In the genomic region with DNA sequence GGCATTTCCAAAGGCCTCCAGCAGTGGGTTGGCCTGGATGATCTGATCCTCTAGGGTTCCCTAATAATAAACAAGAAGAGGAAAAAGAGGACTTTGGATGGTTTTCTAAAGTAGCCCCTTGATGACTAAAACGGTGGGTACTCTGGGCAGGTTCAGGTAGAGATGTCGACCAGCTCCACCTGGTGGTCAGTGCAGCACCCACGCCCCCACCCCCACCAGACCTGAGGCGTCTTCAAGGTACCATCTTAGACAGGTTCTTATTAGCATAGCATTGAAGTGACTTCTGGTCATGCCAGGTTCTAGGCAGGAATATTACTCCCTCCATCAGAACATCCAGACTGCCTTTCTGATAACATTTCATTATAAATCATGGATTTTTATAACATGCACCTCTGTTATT, we compare ENCODE assay signal across 10 cellular contexts. TPM values are rescaled to one million over a fixed set of nuclear protein-coding genes. Genes with fewer than 3 reads are reported as not detected.
A peak's percentile ranks its signal among the peaks of the same experiment; 100 is the strongest.
DNase-seq lines count a peak whose midpoint lies in the region; ATAC-seq and TF ChIP-seq lines count a peak whose summit lies in the region.
"Had no signal": no experiment of that assay in that cellular context is flagged by ENCODE, and none has a peak within 500 bp of the region (broad histone marks: within the 10 kb centered on the region; RNA-seq: fewer than 3 reads in every experiment).

No MANE protein-coding gene starts in this region.

- no peak overlapping the region for H3K27ac Mint-ChIP-seq in activated CD4-positive, alpha-beta T cell treated with anti-CD3 and anti-CD28 coated beads for 36 hours
- no peak overlapping the region for H3K27ac Mint-ChIP-seq in endodermal cell
- H3K27ac Mint-ChIP-seq: CD4-positive, CD25-positive, alpha-beta regulatory T cell had no signal

- no peak overlapping the region for H3K4me2 ChIP-seq in MM.1S (ENCODE audit: low read depth, low read length)

- no peaks in the 10 kb centered on the region for H4K20me1 ChIP-seq in MM.1S (ENCODE audit: insufficient read depth, low read length)

- no peaks in the 10 kb centered on the region for H3K36me3 ChIP-seq in MM.1S (replicated peaks; ENCODE audit: insufficient read depth, low read length)
- H3K36me3 ChIP-seq in endodermal cell (ENCODE audit: control insufficient read depth, insufficient read depth, low read length), result no peaks in the 10 kb centered on the region

- H3K27me3 ChIP-seq in MM.1S (replicated peaks; ENCODE audit: insufficient read depth, low read length), result no peaks in the 10 kb centered on the region
- no peaks in the 10 kb centered on the region for H3K27me3 ChIP-seq in endodermal cell (ENCODE audit: control insufficient read depth, insufficient read depth, low read length, poor library complexity, severe bottlenecking)

- POLR2A ChIA-PET in activated CD4-positive, alpha-beta T cell treated with anti-CD3 and anti-CD28 coated beads for 36 hours (lab: Charles Lee), result no interaction called here

- no peak overlapping the region for H3K4me3 ChIP-seq in MM.1S (ENCODE audit: low read length)
- no peak overlapping the region for H3K4me3 ChIP-seq in endodermal cell (ENCODE audit: low read length)

- H3K4me1 Mint-ChIP-seq in activated CD4-positive, alpha-beta T cell treated with anti-CD3 and anti-CD28 coated beads for 36 hours, result no peaks in the 10 kb centered on the region
- no peaks in the 10 kb centered on the region for H3K4me1 Mint-ChIP-seq in endodermal cell
- H3K4me1 Mint-ChIP-seq: CD4-positive, CD25-positive, alpha-beta regulatory T cell had no signal

- intact Hi-C loops in activated CD4-positive, alpha-beta T cell treated with anti-CD3 and anti-CD28 coated beads for 36 hours (cut with DNase I, micrococcal nuclease), result loop anchor here in 1 of 2 experiments (2.0 kb wide), 1 partner anchor 393 kb away; no protein-coding TSS in a partner anchor

- H3K27ac ChIP-seq in MM.1S (ENCODE audit: low read length) (no peak overlapping the region), endodermal cell (ENCODE audit: low read depth, low read length) (no peak overlapping the region)

- H3K9me3 ChIP-seq in MM.1S (replicated peaks; ENCODE audit: insufficient read depth, low read length), result no peaks in the 10 kb centered on the region
- no peaks in the 10 kb centered on the region for H3K9me3 ChIP-seq in endodermal cell (ENCODE audit: control insufficient read depth, low read length)

- 25 to 60% methylated on average over 1 to 4 of the region's 4 CpGs for WGBS in endodermal cell (ENCODE audit: insufficient coverage in 1 of 2, insufficient read length in 1 of 2), 2 experiments

- no peak overlapping the region for H3K4me3 Mint-ChIP-seq in activated CD4-positive, alpha-beta T cell treated with anti-CD3 and anti-CD28 coated beads for 36 hours
- no peak overlapping the region for H3K4me3 Mint-ChIP-seq in endodermal cell
- H3K4me3 Mint-ChIP-seq: CD4-positive, CD25-positive, alpha-beta regulatory T cell had no signal

- H3F3A ChIP-seq in MM.1S (ENCODE audit: insufficient read depth, low read length), result no peaks in the 10 kb centered on the region

- no peak for ATAC-seq in activated CD4-positive, alpha-beta T cell treated with anti-CD3 and anti-CD28 coated beads for 36 hours

- H2AFZ ChIP-seq in MM.1S (ENCODE audit: low read length), result no peak overlapping the region

- H3K9ac ChIP-seq in MM.1S (ENCODE audit: low read length), result no peak overlapping the region
- no peak overlapping the region for H3K9ac ChIP-seq in endodermal cell (ENCODE audit: extremely low read depth, low read length, poor library complexity, severe bottlenecking)

- DNase-seq in activated CD4-positive, alpha-beta T cell treated with anti-CD3 and anti-CD28 coated beads for 36 hours, result peak; percentile 53
- DNase-seq in activated CD4-positive, alpha-beta T cell treated with anti-CD3 and anti-CD28 coated beads, Interleukin-2, amount 50 U/mL, for 1 hour, result no peak
- DNase-seq in MM.1S (peak; percentile 10), endodermal cell (peak; percentile 94), GOT3 (lab: John Stamatoyannopoulos, UW) (no peak), COLO668 (lab: John Stamatoyannopoulos, UW; ENCODE audit: unreplicated experiment) (no peak), Ammon's horn (ENCODE audit: low spot score) (no peak)
- DNase-seq in stimulated activated CD4-positive, alpha-beta T cell treated with anti-CD3 and anti-CD28 coated beads, Interleukin-2, amount 100 ng/mL, for 24 hours, result peak; percentile 17 to 35
- DNase-seq: effector CD4-positive, alpha-beta T cell had no signal

- no peaks in the 10 kb centered on the region for H3K9me3 Mint-ChIP-seq in activated CD4-positive, alpha-beta T cell treated with anti-CD3 and anti-CD28 coated beads for 36 hours (ENCODE audit: low read depth)
- no peaks in the 10 kb centered on the region for H3K9me3 Mint-ChIP-seq in endodermal cell

- TF ChIP-seq CTCF in MM.1S (IDR thresholded peaks at IDR 0.05; ENCODE audit: low read length), result peak; percentile 45
- peak; percentile 87 for TF ChIP-seq CTCF in endodermal cell (conservative IDR thresholded peaks at IDR 0.05)

- peaks cover 1% of the 10 kb centered on the region for H3K27me3 Mint-ChIP-seq in activated CD4-positive, alpha-beta T cell treated with anti-CD3 and anti-CD28 coated beads for 36 hours
- H3K27me3 Mint-ChIP-seq in endodermal cell (ENCODE audit: insufficient read depth), result no peaks in the 10 kb centered on the region
- H3K27me3 Mint-ChIP-seq: CD4-positive, CD25-positive, alpha-beta regulatory T cell had no signal

- CTCF ChIA-PET in activated CD4-positive, alpha-beta T cell treated with anti-CD3 and anti-CD28 coated beads for 36 hours (lab: Charles Lee), result interaction anchor here (1.3 kb wide), 1 partner anchor 10 kb away, joined by 3 read pairs; no protein-coding TSS in a partner anchor

- no peaks in the 10 kb centered on the region for H3K36me3 Mint-ChIP-seq in activated CD4-positive, alpha-beta T cell treated with anti-CD3 and anti-CD28 coated beads for 36 hours (ENCODE audit: low read depth)
- no peaks in the 10 kb centered on the region for H3K36me3 Mint-ChIP-seq in endodermal cell (ENCODE audit: low read depth)
- H3K36me3 Mint-ChIP-seq: CD4-positive, CD25-positive, alpha-beta regulatory T cell had no signal

- no peaks in the 10 kb centered on the region for H3K9me2 ChIP-seq in MM.1S (replicated peaks; ENCODE audit: insufficient read depth, low read length)

- no peaks in the 10 kb centered on the region for H3K79me2 ChIP-seq in MM.1S (ENCODE audit: low read length)

- no peaks in the 10 kb centered on the region for H3K4me1 ChIP-seq in MM.1S (ENCODE audit: low read length)
- H3K4me1 ChIP-seq in endodermal cell (ENCODE audit: control insufficient read depth, insufficient read depth, low read length), result no peaks in the 10 kb centered on the region

RNA-seq across cellular contexts. Expression of gene MYH13, which starts 15.0 kb away (rescaled TPM):
- total RNA-seq in activated CD4-positive, alpha-beta T cell treated with anti-CD3 and anti-CD28 coated beads for 36 hours, result not detected
- total RNA-seq in endodermal cell, result not detected
- not detected for polyA plus RNA-seq in endodermal cell (2013, experiment 1 of 2)
- not detected for polyA plus RNA-seq in endodermal cell (2013, experiment 2 of 2)
- total RNA-seq: CD4-positive, CD25-positive, alpha-beta regulatory T cell had no signal
- polyA plus RNA-seq: CD4-positive, CD25-positive, alpha-beta regulatory T cell had no signal

Comparison
In these comparisons a context has a peak if more than half of its experiments do, and no peak if none do; other contexts are left out.
1. DNase-seq: peak in activated CD4-positive, alpha-beta T cell treated with anti-CD3 and anti-CD28 coated beads for 36 hours (single experiment), MM.1S (single experiment), endodermal cell (single experiment) and stimulated activated CD4-positive, alpha-beta T cell treated with anti-CD3 and anti-CD28 coated beads, Interleukin-2, amount 100 ng/mL, for 24 hours (2 of 2); none in activated CD4-positive, alpha-beta T cell treated with anti-CD3 and anti-CD28 coated beads, Interleukin-2, amount 50 U/mL, for 1 hour (single experiment), GOT3 (single experiment), COLO668 (single experiment) and Ammon's horn (single experiment).